Comparison of ENCODE assay signal across 11 cellular contexts in genomic region chr13:67736646-67737420, GRCh38.
A peak's percentile ranks its signal among the peaks of the same experiment; 100 is the strongest.
DNase-seq lines count a peak whose midpoint lies in the region; TF ChIP-seq lines count a peak whose summit lies in the region.
"Had no signal": no experiment of that assay in that cellular context is flagged by ENCODE, and none has a peak within 500 bp of the region (broad histone marks: within the 10 kb centered on the region; RNA-seq: fewer than 3 reads in every experiment).

No MANE protein-coding gene starts in this region.

- H3K9me3 Mint-ChIP-seq in activated CD4-positive, alpha-beta memory T cell treated with anti-CD3 and anti-CD28 coated beads, Interleukin-2, amount 10 ng/mL, durations not matched to agents 7 days and 5 days = peaks cover 3% of the 10 kb centered on the region

- no peaks in the 10 kb centered on the region for H3K36me3 Mint-ChIP-seq in activated CD4-positive, alpha-beta memory T cell treated with anti-CD3 and anti-CD28 coated beads, Interleukin-2, amount 10 ng/mL, durations not matched to agents 7 days and 5 days (ENCODE audit: low read depth)
- H3K36me3 Mint-ChIP-seq: naive B cell had no signal

- no peak overlapping the region for H2AFZ ChIP-seq in OCI-LY3 (ENCODE audit: low read depth, low read length)

- H3K4me2 ChIP-seq in OCI-LY3 (ENCODE audit: low read length) = 0 out of 2 replicates have a peak overlapping the region, but pooled peaks have one; percentile 4
- H3K4me2 ChIP-seq: BLaER1 had no signal

- H3K4me1 ChIP-seq in OCI-LY3 (ENCODE audit: low read length) (peaks cover 11% of the 10 kb centered on the region), testis (no peaks in the 10 kb centered on the region)
- H3K4me1 ChIP-seq: BLaER1 had no signal

- 51 to 58% methylated on average over 4 of the region's 4 CpGs for WGBS in testis, 2 donors

- CTCF ChIA-PET in activated CD4-positive, alpha-beta memory T cell treated with anti-CD3 and anti-CD28 coated beads, Interleukin-2, amount 10 ng/mL, durations not matched to agents 7 days and 5 days (lab: Charles Lee) = no interaction called here

- H3K27me3 ChIP-seq in OCI-LY3 (ENCODE audit: low read depth, low read length) (no peaks in the 10 kb centered on the region), testis (no peaks in the 10 kb centered on the region)
- H3K27me3 ChIP-seq: BLaER1 had no signal

- no peak overlapping the region for H3K4me3 ChIP-seq in OCI-LY3 (ENCODE audit: low read length)
- no peak overlapping the region for H3K4me3 ChIP-seq in testis
- H3K4me3 ChIP-seq: BLaER1 had no signal

- TF ChIP-seq CTCF in OCI-LY3 (IDR thresholded peaks at IDR 0.05; ENCODE audit: low read depth, low read length) (peak; percentile 55), testis (IDR thresholded peaks at IDR 0.05) (peak in 1 of 3 experiments; percentile 13)

- H3K27ac ChIP-seq in OCI-LY3 (ENCODE audit: low read length) (no peak overlapping the region), testis (no peak overlapping the region)
- H3K27ac ChIP-seq: BLaER1, HL-60 had no signal

- no peak overlapping the region for H3K27ac Mint-ChIP-seq in activated CD4-positive, alpha-beta memory T cell treated with anti-CD3 and anti-CD28 coated beads, Interleukin-2, amount 10 ng/mL, durations not matched to agents 7 days and 5 days
- H3K27ac Mint-ChIP-seq: naive B cell had no signal

- DNase-seq in NCI-H2227 (lab: John Stamatoyannopoulos, UW; ENCODE audit: unreplicated experiment) (peak; percentile 0), NCI-H2227 treated with DMSO at 0.1 percent for 48 hours (lab: John Stamatoyannopoulos, UW) (no peak), globus pallidus (ENCODE audit: low spot score) (peak; percentile 26), testis (peak; percentile 28), NCI-H2171 treated with DMSO at 0.1 percent for 48 hours (lab: John Stamatoyannopoulos, UW) (no peak), mucosa of gallbladder (ENCODE audit: low spot score) (no peak)
- DNase-seq in activated CD4-positive, alpha-beta memory T cell treated with anti-CD3 and anti-CD28 coated beads, Interleukin-2, amount 10 ng/mL, durations not matched to agents 7 days and 5 days = no peak
- DNase-seq: naive B cell had no signal

- no peaks in the 10 kb centered on the region for H3K9me3 ChIP-seq in OCI-LY3 (ENCODE audit: insufficient read depth, low read length)
- H3K9me3 ChIP-seq in testis = no peaks in the 10 kb centered on the region
- H3K9me3 ChIP-seq: BLaER1 had no signal

- H3K27me3 Mint-ChIP-seq in activated CD4-positive, alpha-beta memory T cell treated with anti-CD3 and anti-CD28 coated beads, Interleukin-2, amount 10 ng/mL, durations not matched to agents 7 days and 5 days = no peaks in the 10 kb centered on the region
- H3K27me3 Mint-ChIP-seq: naive B cell had no signal

- no peaks in the 10 kb centered on the region for H3K36me3 ChIP-seq in OCI-LY3 (replicated peaks; ENCODE audit: low read depth, low read length)
- H3K36me3 ChIP-seq in testis (ENCODE audit: low read depth, missing control alignments) = no peaks in the 10 kb centered on the region
- H3K36me3 ChIP-seq: BLaER1 had no signal

- H4K20me1 ChIP-seq in OCI-LY3 (ENCODE audit: insufficient read depth, low read length) = no peaks in the 10 kb centered on the region
- H4K20me1 ChIP-seq: BLaER1 had no signal

- no peaks in the 10 kb centered on the region for H3K4me1 Mint-ChIP-seq in activated CD4-positive, alpha-beta memory T cell treated with anti-CD3 and anti-CD28 coated beads, Interleukin-2, amount 10 ng/mL, durations not matched to agents 7 days and 5 days
- H3K4me1 Mint-ChIP-seq: naive B cell had no signal

- intact Hi-C loops in testis (cut with DNase I; ENCODE audit: low total_unique reads) = no loop called here

- no peak for TF ChIP-seq POLR2A in testis (IDR thresholded peaks at IDR 0.05)

- no peak overlapping the region for H3K9ac ChIP-seq in OCI-LY3 (ENCODE audit: low read length)
- H3K9ac ChIP-seq: BLaER1 had no signal

- POLR2A ChIA-PET in activated CD4-positive, alpha-beta memory T cell treated with anti-CD3 and anti-CD28 coated beads, Interleukin-2, amount 10 ng/mL, durations not matched to agents 7 days and 5 days (lab: Charles Lee) = no interaction called here

- no peak overlapping the region for H3K4me3 Mint-ChIP-seq in activated CD4-positive, alpha-beta memory T cell treated with anti-CD3 and anti-CD28 coated beads, Interleukin-2, amount 10 ng/mL, durations not matched to agents 7 days and 5 days
- H3K4me3 Mint-ChIP-seq: naive B cell had no signal

- no peaks in the 10 kb centered on the region for H3K79me2 ChIP-seq in OCI-LY3 (ENCODE audit: low read length)

Comparison
In these comparisons a context has a peak if more than half of its experiments do, and no peak if none do; other contexts are left out.
1. DNase-seq: peak in NCI-H2227 (single experiment), globus pallidus (single experiment) and testis (single experiment); none in NCI-H2227 treated with DMSO at 0.1 percent for 48 hours (single experiment), NCI-H2171 treated with DMSO at 0.1 percent for 48 hours (single experiment), activated CD4-positive, alpha-beta memory T cell treated with anti-CD3 and anti-CD28 coated beads, Interleukin-2, amount 10 ng/mL, durations not matched to agents 7 days and 5 days (single experiment) and mucosa of gallbladder (single experiment).